ENCODE assay signal across 18 cellular contexts in genomic region chr11:3914807-3915206, GRCh38. TPM values are rescaled to one million over a fixed set of nuclear protein-coding genes. Genes with fewer than 3 reads are reported as not detected.
DNase-seq lines count a peak whose midpoint lies in the region; ATAC-seq and TF ChIP-seq lines count a peak whose summit lies in the region.
"Had no signal": no experiment of that assay in that cellular context is flagged by ENCODE, and none has a peak within 500 bp of the region (broad histone marks: within the 10 kb centered on the region; RNA-seq: fewer than 3 reads in every experiment).

No MANE protein-coding gene starts in this region.

- no peak for TF ChIP-seq CTCF in AG10803 (conservative IDR thresholded peaks at IDR 0.05; ENCODE audit: low read length)
- TF ChIP-seq CTCF in activated B cell treated with CpG ODN at 0.5 μM for 24 hours (IDR thresholded peaks at IDR 0.05): no peak

- ATAC-seq in activated B cell treated with CpG ODN at 0.5 μM for 24 hours (ENCODE audit: low read depth): peak; percentile 67
- no peak for ATAC-seq in GM21528 (IDR thresholded peaks at IDR 0.05; ENCODE audit: low FRiP score, unreplicated experiment)
- ATAC-seq: psoas muscle had no signal

- H3K36me3 Mint-ChIP-seq in activated B cell treated with CpG ODN at 0.5 μM for 24 hours (ENCODE audit: low read depth) (peaks cover 3% of the 10 kb centered on the region), immature natural killer cell (no peaks in the 10 kb centered on the region)

- POLR2A ChIA-PET in activated B cell treated with CpG ODN at 0.5 μM for 24 hours (lab: Charles Lee): interaction anchor here (0.7 to 1.2 kb wide), 6 partner anchors 9 to 109 kb away, joined by 3 to 8 read pairs (median 5); partner anchors contain the start of gene STIM1

- H3K4me1 ChIP-seq in GM23248 (ENCODE audit: insufficient read depth): peaks cover 10% of the 10 kb centered on the region
- no peaks in the 10 kb centered on the region for H3K4me1 ChIP-seq in mesendoderm (ENCODE audit: control insufficient read depth, low read depth, low read length)
- H3K4me1 ChIP-seq: SJCRH30 had no signal

- H3K27ac Mint-ChIP-seq in activated B cell treated with CpG ODN at 0.5 μM for 24 hours: peak overlapping the region; percentile 7
- H3K27ac Mint-ChIP-seq in immature natural killer cell: peak overlapping the region; percentile 54 to 89 (median 74)
- H3K27ac Mint-ChIP-seq: activated T-cell treated with anti-CD3 and anti-CD28 coated beads, Interleukin-2, amount 50 U/mL, for 24 hours had no signal

- DNase-seq in AG10803 (ENCODE audit: low read depth): peak; percentile 45
- DNase-seq in GM23248: peak; percentile 31
- no peak for DNase-seq in activated B cell treated with CpG ODN at 0.5 μM for 24 hours
- DNase-seq in immature natural killer cell: peak; percentile 49 to 55 (median 53)
- no peak for DNase-seq in mesendoderm
- DNase-seq in AG08395 (ENCODE audit: low spot score): no peak
- DNase-seq in activated CD4-positive, alpha-beta T cell treated with anti-CD3 and anti-CD28 coated beads for 1 hour: no peak
- DNase-seq: activated CD4-positive, CD25-positive, alpha-beta regulatory T cell; activated T-cell treated with anti-CD3 and anti-CD28 coated beads, Interleukin-2, amount 50 U/mL, for 24 hours; amygdala; EL; GOT3; islet precursor cell; Kasumi-1; NCI-H2029 treated with DMSO at 0.1 percent for 48 hours; psoas muscle; SJCRH30 had no signal

- H3K18ac ChIP-seq in mesendoderm (ENCODE audit: low read length): no peak overlapping the region

- no peak overlapping the region for H2BK5ac ChIP-seq in mesendoderm (ENCODE audit: low read length)

- intact Hi-C loops in activated B cell treated with CpG ODN at 0.5 μM for 24 hours (cut with micrococcal nuclease): no loop called here

- no peak overlapping the region for H3K9ac ChIP-seq in GM23248
- H3K9ac ChIP-seq in mesendoderm (ENCODE audit: low read length): no peak overlapping the region

- no peak overlapping the region for H3K56ac ChIP-seq in mesendoderm (ENCODE audit: low read length)

- peak overlapping the region; percentile 32 for H3K4me3 Mint-ChIP-seq in activated B cell treated with CpG ODN at 0.5 μM for 24 hours
- H3K4me3 Mint-ChIP-seq in immature natural killer cell: peak overlapping the region in 3 of 5 donors; percentile 3 to 48 (median 27)
- H3K4me3 Mint-ChIP-seq: activated T-cell treated with anti-CD3 and anti-CD28 coated beads, Interleukin-2, amount 50 U/mL, for 24 hours had no signal

- no peaks in the 10 kb centered on the region for H3K79me1 ChIP-seq in mesendoderm (ENCODE audit: low read length)

- H3K27me3 ChIP-seq in GM23248 (replicated peaks; ENCODE audit: insufficient read depth) (no peaks in the 10 kb centered on the region), mesendoderm (ENCODE audit: insufficient read depth, low read length, poor library complexity) (no peaks in the 10 kb centered on the region)
- H3K27me3 ChIP-seq: SJCRH30 had no signal

- no peak overlapping the region for H2BK120ac ChIP-seq in mesendoderm (ENCODE audit: low read depth, low read length)

- H3K27me3 Mint-ChIP-seq in activated B cell treated with CpG ODN at 0.5 μM for 24 hours: no peaks in the 10 kb centered on the region
- H3K27me3 Mint-ChIP-seq in immature natural killer cell (ENCODE audit: low read depth in 3 of 3): peaks cover 0 to 2% (median 0%) of the 10 kb centered on the region in 3 donors
- H3K27me3 Mint-ChIP-seq: activated T-cell treated with anti-CD3 and anti-CD28 coated beads, Interleukin-2, amount 50 U/mL, for 24 hours had no signal

- WGBS in GM23248 (ENCODE audit: low coverage in 1 of 2, low lambda C conversion rate in 2 of 2, missing lambda C conversion rate in 2 of 2), 2 experiments: 3 to 12% methylated on average over 1 of the region's 1 CpG
- WGBS in mesendoderm (ENCODE audit: extremely low coverage, insufficient coverage, low lambda C conversion rate): no CpG with 5 or more reads among the region's 1 CpG

- in situ Hi-C loops in GM23248 (cut with MboI): no loop called here

- no peak overlapping the region for H4K5ac ChIP-seq in mesendoderm (ENCODE audit: low read length)

- no peak overlapping the region for H3K27ac ChIP-seq in GM23248
- no peak overlapping the region for H3K27ac ChIP-seq in mesendoderm (ENCODE audit: low read depth, low read length)
- H3K27ac ChIP-seq: psoas muscle, SJCRH30 had no signal

- no peaks in the 10 kb centered on the region for H3K9me2 ChIP-seq in GM23248 (ENCODE audit: insufficient read depth)

- H2AK5ac ChIP-seq in mesendoderm (ENCODE audit: low read length): no peak overlapping the region

- H2BK15ac ChIP-seq in mesendoderm (replicated peaks; ENCODE audit: low read depth): no peak overlapping the region

- H2AFZ ChIP-seq in GM23248: no peak overlapping the region

- H3K9me3 Mint-ChIP-seq in activated B cell treated with CpG ODN at 0.5 μM for 24 hours: no peaks in the 10 kb centered on the region
- no peaks in the 10 kb centered on the region for H3K9me3 Mint-ChIP-seq in immature natural killer cell
- H3K9me3 Mint-ChIP-seq: activated T-cell treated with anti-CD3 and anti-CD28 coated beads, Interleukin-2, amount 50 U/mL, for 24 hours had no signal

- no peaks in the 10 kb centered on the region for H3K9me3 ChIP-seq in GM23248 (ENCODE audit: low read depth)
- H3K9me3 ChIP-seq: psoas muscle, SJCRH30 had no signal

- H3K79me2 ChIP-seq in GM23248 (ENCODE audit: insufficient read depth) (no peaks in the 10 kb centered on the region), mesendoderm (ENCODE audit: control insufficient read depth, insufficient read depth, low read length) (no peaks in the 10 kb centered on the region)

- H3F3A ChIP-seq in GM23248 (ENCODE audit: insufficient read depth): peaks cover 6% of the 10 kb centered on the region

- H3K4me1 Mint-ChIP-seq in activated B cell treated with CpG ODN at 0.5 μM for 24 hours: peaks cover 78% of the 10 kb centered on the region
- H3K4me1 Mint-ChIP-seq in immature natural killer cell: peaks cover 78 to 89% of the 10 kb centered on the region in 2 donors

- CTCF ChIA-PET in activated B cell treated with CpG ODN at 0.5 μM for 24 hours (lab: Charles Lee): no interaction called here

- H3K36me3 ChIP-seq in GM23248 (ENCODE audit: low read depth) (no peaks in the 10 kb centered on the region), mesendoderm (ENCODE audit: control insufficient read depth, insufficient read depth, low read length) (no peaks in the 10 kb centered on the region)
- H3K36me3 ChIP-seq: SJCRH30 had no signal

- no peak overlapping the region for H4K8ac ChIP-seq in mesendoderm (ENCODE audit: low read depth, low read length)

- H3K23ac ChIP-seq in mesendoderm (ENCODE audit: low read length): no peak overlapping the region

- H3K4ac ChIP-seq in mesendoderm (ENCODE audit: low read depth, low read length): no peak overlapping the region

- H3K4me3 ChIP-seq in AG10803 (ENCODE audit: low read length) (no peak overlapping the region), GM23248 (no peak overlapping the region), mesendoderm (ENCODE audit: low read length) (no peak overlapping the region)
- H3K4me3 ChIP-seq: psoas muscle, SJCRH30 had no signal

- H3K4me2 ChIP-seq in GM23248 (ENCODE audit: unreplicated experiment): no peak overlapping the region
- H3K4me2 ChIP-seq in mesendoderm (ENCODE audit: low read length): no peak overlapping the region

- H4K20me1 ChIP-seq in GM23248 (ENCODE audit: insufficient read depth): no peaks in the 10 kb centered on the region

RNA-seq across cellular contexts. Expression of gene STIM1, which starts 59.3 kb away (rescaled TPM):
- total RNA-seq in GM23248 (2014; rRNA removed; shearing (Covaris generic)): 24.6 and 63.4 TPM in 2 replicates
- polyA plus RNA-seq in GM23248 (2016; fragmentation: Nextera tagmentation; extraction: Ambion mirVana) (22.0 and 22.3 TPM in 2 replicates), immature natural killer cell (10 to 100 TPM; 28.7 to 53.1 (median 45.5) TPM)
- 37.3 and 38.4 TPM in 2 replicates for total RNA-seq in activated B cell treated with CpG ODN at 0.5 μM for 24 hours
- polyA plus RNA-seq in mesendoderm (2013, experiment 1 of 2): 9.2 TPM
- polyA plus RNA-seq in mesendoderm (2013, experiment 2 of 2): 8.3 TPM

Comparison
In these comparisons a context has a peak if more than half of its experiments do, and no peak if none do; other contexts are left out.
1. DNase-seq: peak in AG10803 (single experiment), GM23248 (single experiment) and immature natural killer cell (3 of 3); none in activated B cell treated with CpG ODN at 0.5 μM for 24 hours (single experiment), mesendoderm (single experiment), AG08395 (single experiment) and activated CD4-positive, alpha-beta T cell treated with anti-CD3 and anti-CD28 coated beads for 1 hour (single experiment).